8 cellular contexts compared by ENCODE assay signal in genomic region chr16:81737885-81738536, GRCh38. TPM values are rescaled to one million over a fixed set of nuclear protein-coding genes. Genes with fewer than 3 reads are reported as not detected.
A peak's percentile ranks its signal among the peaks of the same experiment; 100 is the strongest.
DNase-seq lines count a peak whose midpoint lies in the region; ATAC-seq and TF ChIP-seq lines count a peak whose summit lies in the region.

No MANE protein-coding gene starts in this region.

- no peak overlapping the region for H3K27ac ChIP-seq in PC-9

- H3K9me2 ChIP-seq in PC-9 (ENCODE audit: insufficient read depth) = no peaks in the 10 kb centered on the region

- H3K27me3 ChIP-seq in PC-9 (ENCODE audit: insufficient read depth, low read depth) = no peaks in the 10 kb centered on the region

- no peaks in the 10 kb centered on the region for H3K36me3 Mint-ChIP-seq in activated T-cell treated with anti-CD3 and anti-CD28 coated beads, Interleukin-2, amount 50 U/mL, for 4 hours (ENCODE audit: insufficient read depth)
- no peaks in the 10 kb centered on the region for H3K36me3 Mint-ChIP-seq in nephron progenitor cell (ENCODE audit: low read depth)

- peaks cover 10% of the 10 kb centered on the region for H3K4me1 Mint-ChIP-seq in activated T-cell treated with anti-CD3 and anti-CD28 coated beads, Interleukin-2, amount 50 U/mL, for 4 hours (ENCODE audit: low read depth)
- H3K4me1 Mint-ChIP-seq in nephron progenitor cell = peaks cover 26% of the 10 kb centered on the region

- ATAC-seq in GM21576 (IDR thresholded peaks at IDR 0.05; ENCODE audit: unreplicated experiment) = peak; percentile 57
- peak; percentile 96 to 97 for ATAC-seq in activated T-cell treated with anti-CD3 and anti-CD28 coated beads, Interleukin-2, amount 50 U/mL, for 4 hours

- no peaks in the 10 kb centered on the region for H4K20me1 ChIP-seq in PC-9 (ENCODE audit: insufficient read depth)

- POLR2A ChIA-PET in PC-9 (lab: Charles Lee; ENCODE audit: unreplicated experiment) = no interaction called here

- H3K4me3 ChIP-seq in PC-9 = no peak overlapping the region

- H3K27me3 Mint-ChIP-seq in activated T-cell treated with anti-CD3 and anti-CD28 coated beads, Interleukin-2, amount 50 U/mL, for 4 hours (ENCODE audit: low read depth) = no peaks in the 10 kb centered on the region
- peaks cover 4% of the 10 kb centered on the region for H3K27me3 Mint-ChIP-seq in nephron progenitor cell (ENCODE audit: low read depth, poor library complexity)

- CTCF ChIA-PET in PC-9 (lab: Charles Lee) = interaction anchor here (0.7 kb wide), 2 partner anchors 146 to 744 kb away, joined by 3 to 4 read pairs; no protein-coding TSS in a partner anchor

- no peaks in the 10 kb centered on the region for H3K9me3 ChIP-seq in PC-9 (ENCODE audit: insufficient read depth, low read depth)

- intact Hi-C loops in PC-9 (cut with micrococcal nuclease; ENCODE audit: unreplicated experiment) = loop anchor here (1.0 to 10.0 kb wide), 6 partner anchors 134 to 816 kb away; partner anchors contain the start of gene ATMIN

- in situ Hi-C loops in KBM-7 (cut with MboI; ENCODE audit: low pct_unique_long_range_greater_than_20kb, low sequenced_read_pairs) = no loop called here

- H3K4me1 ChIP-seq in PC-9 (replicated peaks; ENCODE audit: insufficient read depth) = no peaks in the 10 kb centered on the region; the same call in 1 of the 2 replicates

- no TSS peak for BruUV-seq in PC-9 (replicated peaks; lab: Mats Ljungman, UMichigan)

- H3K9me3 Mint-ChIP-seq in activated T-cell treated with anti-CD3 and anti-CD28 coated beads, Interleukin-2, amount 50 U/mL, for 4 hours = no peaks in the 10 kb centered on the region
- H3K9me3 Mint-ChIP-seq in nephron progenitor cell = no peaks in the 10 kb centered on the region

- DNase-seq in DMS 273 treated with DMSO at 0.1 percent for 48 hours (lab: John Stamatoyannopoulos, UW) (peak; percentile 44), KBM-7 (peak; percentile 92), PC-9 (peak; percentile 86 to 91), fibroblast of gingiva (ENCODE audit: low read depth) (peak; percentile 27), nephron progenitor cell (peak; percentile 86)
- peak; percentile 85 for DNase-seq in activated T-cell treated with anti-CD3 and anti-CD28 coated beads, Interleukin-2, amount 50 U/mL, for 4 hours
- peak; percentile 76 for DNase-seq in stimulated activated naive CD4-positive, alpha-beta T cell treated with Interleukin-2 at 50 U/mL for 16 hours (lab: John Stamatoyannopoulos, UW)

- peak overlapping the region; percentile 63 for H3K4me2 ChIP-seq in PC-9

- peaks cover 3% of the 10 kb centered on the region; the same call in 1 of the 2 replicates for H3F3A ChIP-seq in PC-9 (ENCODE audit: insufficient read depth, low read depth)

- H3K4me3 Mint-ChIP-seq in activated T-cell treated with anti-CD3 and anti-CD28 coated beads, Interleukin-2, amount 50 U/mL, for 4 hours = peak overlapping the region; percentile 63
- H3K4me3 Mint-ChIP-seq in nephron progenitor cell = peak overlapping the region; percentile 40

- no peak overlapping the region for H3K27ac Mint-ChIP-seq in nephron progenitor cell

- H3K79me2 ChIP-seq in PC-9 (ENCODE audit: low read depth) = no peaks in the 10 kb centered on the region

- H2AFZ ChIP-seq in PC-9 = no peak overlapping the region

- peak; percentile 91 for TF ChIP-seq CTCF in PC-9 (conservative IDR thresholded peaks at IDR 0.05)
- TF ChIP-seq CTCF in nephron progenitor cell (IDR thresholded peaks at IDR 0.05) = peak; percentile 80

- no peaks in the 10 kb centered on the region for H3K36me3 ChIP-seq in PC-9 (ENCODE audit: low read depth)

RNA-seq across cellular contexts. Expression of gene PLCG2, which starts 41.1 kb away (rescaled TPM):
- total RNA-seq in PC-9 (2021) = 7.9 and 10.8 TPM in 2 replicates
- 1 to 10 TPM; 2.6 to 3.4 (median 2.7) TPM for total RNA-seq in activated T-cell treated with anti-CD3 and anti-CD28 coated beads, Interleukin-2, amount 50 U/mL, for 4 hours

Comparison
In these comparisons a context has a peak if more than half of its experiments do, and no peak if none do; other contexts are left out.
1. DNase-seq: peak in every context shown above with its lines; median percentile 92 in KBM-7; 88 in PC-9; 86 in nephron progenitor cell; 85 in activated T-cell treated with anti-CD3 and anti-CD28 coated beads, Interleukin-2, amount 50 U/mL, for 4 hours; 76 in stimulated activated naive CD4-positive, alpha-beta T cell treated with Interleukin-2 at 50 U/mL for 16 hours; 44 in DMS 273 treated with DMSO at 0.1 percent for 48 hours; 27 in fibroblast of gingiva.